26 cellular contexts compared by ENCODE assay signal in genomic region chr5:180040287-180041214, GRCh38. TPM values are rescaled to one million over a fixed set of nuclear protein-coding genes. Genes with fewer than 3 reads are reported as not detected.
A peak's percentile ranks its signal among the peaks of the same experiment; 100 is the strongest.
DNase-seq lines count a peak whose midpoint lies in the region; ATAC-seq, FAIRE-seq and TF ChIP-seq lines count a peak whose summit lies in the region.
"Had no signal": no experiment of that assay in that cellular context is flagged by ENCODE, and none has a peak within 500 bp of the region (broad histone marks: within the 10 kb centered on the region; RNA-seq: fewer than 3 reads in every experiment).

No MANE protein-coding gene starts in this region.

- H3K27ac ChIP-seq in HUES48 (ENCODE audit: low read depth, low read length), result peak overlapping the region; percentile 37
- peak overlapping the region; percentile 13 for H3K27ac ChIP-seq in substantia nigra (ENCODE audit: low read depth, low read length, poor library complexity, severe bottlenecking)
- H3K27ac ChIP-seq: BLaER1 treated with 17β-estradiol and CSF1 and Interleukin-3, amounts not matched to agents 10 nM and 100 nM; brain microvascular endothelial cell; epithelial cell of prostate; tibial nerve had no signal

- no peaks in the 10 kb centered on the region for H3K9me3 ChIP-seq in HUES48 (ENCODE audit: control insufficient read depth, insufficient read depth, low read length)

- H3K9me3 Mint-ChIP-seq in HFFc6, result peaks cover 14% of the 10 kb centered on the region; the same call in 1 of the 2 replicates

- no peak for ATAC-seq in HG02840 (IDR thresholded peaks at IDR 0.05; ENCODE audit: low FRiP score, unreplicated experiment)
- ATAC-seq: activated CD8-positive, alpha-beta memory T cell treated with anti-CD3 and anti-CD28 coated beads, Interleukin-2, amount 10 ng/mL, durations not matched to agents 7 days and 5 days; activated T-cell treated with anti-CD3 and anti-CD28 coated beads, Interleukin-2, amount 50 U/mL, for 4 hours; left ventricle myocardium superior; Right ventricle myocardium inferior had no signal

- no peaks in the 10 kb centered on the region; the same call in 1 of the 2 replicates for H3K36me3 Mint-ChIP-seq in HFFc6 (ENCODE audit: low read depth)

- no peak overlapping the region for H3K4me3 Mint-ChIP-seq in HFFc6
- H3K4me3 Mint-ChIP-seq: activated CD8-positive, alpha-beta memory T cell treated with anti-CD3 and anti-CD28 coated beads, Interleukin-2, amount 10 ng/mL, durations not matched to agents 7 days and 5 days; activated T-cell treated with anti-CD3 and anti-CD28 coated beads, Interleukin-2, amount 50 U/mL, for 4 hours; IgD-negative memory B cell; mesothelial cell of epicardium had no signal

- no peaks in the 10 kb centered on the region; the same call in 1 of the 2 replicates for H3K27me3 Mint-ChIP-seq in HFFc6 (ENCODE audit: insufficient read depth)
- H3K27me3 Mint-ChIP-seq: activated CD8-positive, alpha-beta memory T cell treated with anti-CD3 and anti-CD28 coated beads, Interleukin-2, amount 10 ng/mL, durations not matched to agents 7 days and 5 days; IgD-negative memory B cell had no signal

- H3K4me1 ChIP-seq in HUES48 (ENCODE audit: control insufficient read depth, insufficient read depth, low read length), result peaks cover 14% of the 10 kb centered on the region

- no peak overlapping the region for H3K9ac ChIP-seq in HUES48 (ENCODE audit: low read depth, low read length)
- H3K9ac ChIP-seq: BLaER1 treated with 17β-estradiol and CSF1 and Interleukin-3, amounts not matched to agents 10 nM and 100 nM; SK-N-SH had no signal

- TF ChIP-seq CTCF in HFFc6 (IDR thresholded peaks at IDR 0.05), result no peak

- no peaks in the 10 kb centered on the region for H3K4me1 Mint-ChIP-seq in HFFc6 (ENCODE audit: low read depth)
- H3K4me1 Mint-ChIP-seq: activated CD8-positive, alpha-beta memory T cell treated with anti-CD3 and anti-CD28 coated beads, Interleukin-2, amount 10 ng/mL, durations not matched to agents 7 days and 5 days; mesothelial cell of epicardium had no signal

- no peak overlapping the region for H3K4me3 ChIP-seq in HUES48 (ENCODE audit: low read depth, low read length)
- H3K4me3 ChIP-seq: BLaER1 treated with 17β-estradiol and CSF1 and Interleukin-3, amounts not matched to agents 10 nM and 100 nM; tibial nerve had no signal

- no peak overlapping the region for H3K27ac Mint-ChIP-seq in HFFc6
- H3K27ac Mint-ChIP-seq: activated CD8-positive, alpha-beta memory T cell treated with anti-CD3 and anti-CD28 coated beads, Interleukin-2, amount 10 ng/mL, durations not matched to agents 7 days and 5 days; IgD-negative memory B cell; mesothelial cell of epicardium had no signal

- no peaks in the 10 kb centered on the region for H3K27me3 ChIP-seq in HUES48 (ENCODE audit: control insufficient read depth, insufficient read depth, low read length)
- H3K27me3 ChIP-seq: BLaER1 treated with 17β-estradiol and CSF1 and Interleukin-3, amounts not matched to agents 10 nM and 100 nM; brain microvascular endothelial cell; tibial nerve had no signal

- H3K36me3 ChIP-seq in HUES48 (ENCODE audit: control insufficient read depth, insufficient read depth, low read length), result peaks cover 41% of the 10 kb centered on the region
- H3K36me3 ChIP-seq: brain microvascular endothelial cell had no signal

- peak; percentile 79 for FAIRE-seq in islet of Langerhans (lab: Jason Lieb, UNC)
- FAIRE-seq: GM12891 had no signal

- DNase-seq in astrocyte of the hippocampus (ENCODE audit: low read depth, low spot score) (peak; percentile 23), substantia nigra (lab: John Stamatoyannopoulos, UW) (no peak), HFFc6 (no peak)
- DNase-seq in activated CD4-positive, alpha-beta T cell treated with anti-CD3 and anti-CD28 coated beads for 4 hours, result no peak
- DNase-seq: activated CD4-positive, CD25-positive, alpha-beta regulatory T cell; activated CD8-positive, alpha-beta memory T cell treated with anti-CD3 and anti-CD28 coated beads, Interleukin-2, amount 10 ng/mL, durations not matched to agents 7 days and 5 days; activated gamma-delta T cell; activated T-cell treated with anti-CD3 and anti-CD28 coated beads, Interleukin-2, amount 50 U/mL, for 4 hours; brain microvascular endothelial cell; effector CD4-positive, alpha-beta T cell; left ventricle myocardium superior; NCI-H1105; NCI-H1930; NCI-H524 treated with DMSO at 0.1 percent for 48 hours; SK-N-SH; stimulated activated CD4-positive, alpha-beta T cell treated with anti-CD3 and anti-CD28 coated beads, Interleukin-4, amount 100 ng/mL, for 1 hour had no signal

RNA-seq across cellular contexts. Expression of gene RNF130, which starts 31.0 kb away (rescaled TPM):
- 1 to 10 TPM in 2 of 6 experiments, under 1 TPM in 4; 0.37 to 7.5 (median 0.93) TPM for total RNA-seq in HFFc6 (2021; fragmentation: NEBNext Ultra II Directional; extraction: Animal tissue kit (Norgen Biotek cat#: 25700))
